10 cellular contexts compared by ENCODE assay signal in the genomic region with DNA sequence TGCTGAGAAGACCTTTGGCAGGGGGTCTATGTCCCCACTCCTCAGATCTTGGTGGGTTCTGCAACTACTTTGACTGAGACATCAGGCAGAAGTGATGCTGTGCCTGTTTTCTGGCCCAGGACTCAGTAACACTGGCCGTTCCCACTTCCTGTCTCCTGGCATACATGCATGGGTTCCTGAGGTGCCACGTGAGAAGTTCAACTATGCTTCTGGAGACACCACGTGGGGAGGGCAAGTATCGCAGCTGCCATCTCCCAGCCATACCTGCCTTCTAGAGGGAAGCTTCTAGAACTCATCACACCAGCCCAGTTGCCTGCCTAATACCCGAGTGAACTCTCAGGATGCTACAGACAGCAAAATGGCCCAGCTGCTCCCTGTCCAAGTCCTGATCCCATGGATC.
DNase-seq lines count a peak whose midpoint lies in the region; ATAC-seq, FAIRE-seq and TF ChIP-seq lines count a peak whose summit lies in the region.
"Had no signal": no experiment of that assay in that cellular context is flagged by ENCODE, and none has a peak within 500 bp of the region (broad histone marks: within the 10 kb centered on the region; RNA-seq: fewer than 3 reads in every experiment).

No MANE protein-coding gene starts in this region.

- intact Hi-C loops in psoas muscle (cut with DNase I): no loop called here

- H3K4me3 ChIP-seq in psoas muscle: no peak overlapping the region

- H3K27ac ChIP-seq in psoas muscle: no peak overlapping the region
- H3K27ac ChIP-seq: KMS-11 had no signal

- WGBS in psoas muscle, 3 donors: 39 to 51% (median 42%) methylated on average over 5 of the region's 5 CpGs

- TF ChIP-seq CTCF in psoas muscle (IDR thresholded peaks at IDR 0.05): peak; percentile 8

- H3K36me3 ChIP-seq in psoas muscle (ENCODE audit: insufficient read depth in 1 of 2, low read depth in 1 of 2): no peaks in the 10 kb centered on the region

- no peaks in the 10 kb centered on the region for H3K9me3 ChIP-seq in psoas muscle

- no peak for FAIRE-seq in frontal cortex (lab: Jason Lieb, UNC)

- H3K4me1 ChIP-seq in psoas muscle: peaks cover 6% of the 10 kb centered on the region

- peaks cover 1 to 5% (median 5%) of the 10 kb centered on the region in 3 donors for H3K27me3 ChIP-seq in psoas muscle (ENCODE audit: insufficient read depth in 3 of 3, low read length in 2 of 3)

- ATAC-seq in psoas muscle: no peak
- ATAC-seq in HG02610 (IDR thresholded peaks at IDR 0.05; ENCODE audit: unreplicated experiment): no peak

- DNase-seq in NCI-H524 (lab: John Stamatoyannopoulos, UW): peak; percentile 30 to 38
- DNase-seq in NCI-H524 treated with DMSO at 0.1 percent for 48 hours (lab: John Stamatoyannopoulos, UW): no peak
- peak; percentile 92 for DNase-seq in NCI-H2029 (lab: John Stamatoyannopoulos, UW)
- DNase-seq in T47D (ENCODE audit: low read depth in 1 of 2, low spot score in 1 of 2): peak; percentile 16 to 69
- no peak for DNase-seq in psoas muscle
- DNase-seq in frontal cortex (ENCODE audit: low spot score in 2 of 2): no peak
- DNase-seq in HCEC 1CT: no peak
- DNase-seq: glutamatergic neuron had no signal

- in situ Hi-C loops in T47D (cut with HindIII; ENCODE audit: low pct_unique_long_range_greater_than_20kb, low sequenced_read_pairs): no loop called here

Comparison
In these comparisons a context has a peak if more than half of its experiments do, and no peak if none do; other contexts are left out.
1. DNase-seq: peak in NCI-H524 (2 of 2), NCI-H2029 (single experiment) and T47D (2 of 2); none in NCI-H524 treated with DMSO at 0.1 percent for 48 hours (single experiment), psoas muscle (0 of 2), frontal cortex (0 of 2) and HCEC 1CT (single experiment).